8 cellular contexts compared by ENCODE assay signal in genomic region chr7:143214789-143215679, GRCh38. TPM values are rescaled to one million over a fixed set of nuclear protein-coding genes. Genes with fewer than 3 reads are reported as not detected.
DNase-seq lines count a peak whose midpoint lies in the region; ATAC-seq lines count a peak whose summit lies in the region.

No MANE protein-coding gene starts in this region.

- no peaks in the 10 kb centered on the region for H3K9me3 ChIP-seq in mesenchymal stem cell (ENCODE audit: control insufficient read depth, low read length)

- WGBS in mesenchymal stem cell: 0% methylated on average over 4 of the region's 8 CpGs

- no peak overlapping the region for H3K27ac ChIP-seq in mesenchymal stem cell (ENCODE audit: low read length, poor library complexity, severe bottlenecking)

- ATAC-seq in GM19468 (IDR thresholded peaks at IDR 0.05; ENCODE audit: extremely low read depth, unreplicated experiment) (peak; percentile 86), HG03565 (IDR thresholded peaks at IDR 0.05; ENCODE audit: unreplicated experiment) (peak; percentile 93)

- H3K14ac ChIP-seq in mesenchymal stem cell (ENCODE audit: low read length in 2 of 2): no peak overlapping the region

- DNase-seq in D341Med (ENCODE audit: low spot score) (peak; percentile 73), NCI-H526 treated with DMSO at 0.1 percent for 48 hours (lab: John Stamatoyannopoulos, UW) (peak; percentile 87), mesenchymal stem cell (peak; percentile 82)
- DNase-seq in activated CD4-positive, alpha-beta T cell treated with anti-CD3 and anti-CD28 coated beads for 48 hours: peak; percentile 69
- peak; percentile 52 for DNase-seq in effector CD4-positive, alpha-beta T cell
- peak; percentile 23 to 30 for DNase-seq in stimulated activated CD8-positive, alpha-beta memory T cell treated with anti-CD3 and anti-CD28 coated beads, Interleukin-7, amount 100 ng/mL, for 1 hour (ENCODE audit: low read depth in 2 of 2)

- no peak overlapping the region for H2AK5ac ChIP-seq in mesenchymal stem cell (ENCODE audit: low read length, severe bottlenecking)

- H2BK120ac ChIP-seq in mesenchymal stem cell (ENCODE audit: low read depth, low read length): no peak overlapping the region

- no peak overlapping the region for H4K91ac ChIP-seq in mesenchymal stem cell (ENCODE audit: low read length)

- peak overlapping the region; percentile 52 for H3K9ac ChIP-seq in mesenchymal stem cell (ENCODE audit: low read length)

- no peak overlapping the region for H4K8ac ChIP-seq in mesenchymal stem cell (ENCODE audit: low read length)

- no peaks in the 10 kb centered on the region for H3K4me1 ChIP-seq in mesenchymal stem cell (ENCODE audit: control insufficient read depth, insufficient read depth, low read depth, low read length)

- no peak overlapping the region for H2AFZ ChIP-seq in mesenchymal stem cell (ENCODE audit: low read depth, low read length)

- H3K36me3 ChIP-seq in mesenchymal stem cell (ENCODE audit: control insufficient read depth in 1 of 2, insufficient read depth in 2 of 2, low read depth in 1 of 2, low read length in 2 of 2): no peaks in the 10 kb centered on the region

- H3K18ac ChIP-seq in mesenchymal stem cell (ENCODE audit: low read depth in 1 of 2, low read length in 2 of 2): no peak overlapping the region

- no peak overlapping the region for H3K4me3 ChIP-seq in mesenchymal stem cell (ENCODE audit: insufficient read depth in 1 of 2, low read depth in 1 of 2, low read length in 2 of 2)

- H3K79me1 ChIP-seq in mesenchymal stem cell (replicated peaks; ENCODE audit: low read length, poor library complexity, severe bottlenecking): no peaks in the 10 kb centered on the region

- H2BK15ac ChIP-seq in mesenchymal stem cell (ENCODE audit: low read depth, poor library complexity, severe bottlenecking): no peak overlapping the region

- no peak overlapping the region for H3K4me2 ChIP-seq in mesenchymal stem cell (ENCODE audit: low read length, poor library complexity, severe bottlenecking)

- no peak overlapping the region for H3K4ac ChIP-seq in mesenchymal stem cell (ENCODE audit: low read depth in 1 of 2, low read length in 2 of 2)

- no peak overlapping the region for H3K23ac ChIP-seq in mesenchymal stem cell (ENCODE audit: low read length in 2 of 2)

- H2BK5ac ChIP-seq in mesenchymal stem cell (ENCODE audit: low read depth, low read length, poor library complexity, severe bottlenecking): no peak overlapping the region

- peaks cover 6 to 10% of the 10 kb centered on the region in 2 experiments for H3K27me3 ChIP-seq in mesenchymal stem cell (ENCODE audit: control insufficient read depth in 1 of 2, insufficient read depth in 1 of 2, low read length in 2 of 2)

- no peak overlapping the region for H2BK12ac ChIP-seq in mesenchymal stem cell (ENCODE audit: low read length in 2 of 2)

RNA-seq across cellular contexts. Expression of gene TAS2R40, which starts 6.8 kb away (rescaled TPM):
- polyA plus RNA-seq in mesenchymal stem cell (2013, experiment 1 of 2): not detected
- polyA plus RNA-seq in mesenchymal stem cell (2013, experiment 2 of 2): not detected

RNA-seq across cellular contexts. Expression of gene TAS2R39, which starts 31.8 kb away (rescaled TPM):
- not detected for polyA plus RNA-seq in mesenchymal stem cell (2013, experiment 1 of 2)
- not detected for polyA plus RNA-seq in mesenchymal stem cell (2013, experiment 2 of 2)

RNA-seq across cellular contexts. Expression of gene GSTK1, which starts 48.2 kb away (rescaled TPM):
- 161 TPM for polyA plus RNA-seq in mesenchymal stem cell (2013, experiment 1 of 2)
- polyA plus RNA-seq in mesenchymal stem cell (2013, experiment 2 of 2): 158 TPM

Comparison
In these comparisons a context has a peak if more than half of its experiments do, and no peak if none do; other contexts are left out.
1. DNase-seq: peak in every context shown above with its lines; median percentile 87 in NCI-H526 treated with DMSO at 0.1 percent for 48 hours; 82 in mesenchymal stem cell; 73 in D341Med; 69 in activated CD4-positive, alpha-beta T cell treated with anti-CD3 and anti-CD28 coated beads for 48 hours; 52 in effector CD4-positive, alpha-beta T cell; 26 in stimulated activated CD8-positive, alpha-beta memory T cell treated with anti-CD3 and anti-CD28 coated beads, Interleukin-7, amount 100 ng/mL, for 1 hour.